In genomic region chr3:154122912-154123559, GRCh38 we compare ENCODE assay signal across 8 cellular contexts. TPM values are rescaled to one million over a fixed set of nuclear protein-coding genes. Genes with fewer than 3 reads are reported as not detected.
A peak's percentile ranks its signal among the peaks of the same experiment; 100 is the strongest.
DNase-seq lines count a peak whose midpoint lies in the region; ATAC-seq, FAIRE-seq and TF ChIP-seq lines count a peak whose summit lies in the region.

No MANE protein-coding gene starts in this region.

- H3F3A ChIP-seq in SK-N-SH (replicated peaks; ENCODE audit: insufficient read depth), result peaks cover 6% of the 10 kb centered on the region

- H3K36me3 ChIP-seq in SK-N-SH (replicated peaks in 1 of 2; ENCODE audit: control insufficient read depth in 1 of 2, insufficient read depth in 2 of 2, low read length in 1 of 2), result no peaks in the 10 kb centered on the region
- H3K36me3 ChIP-seq in ascending aorta, result peaks cover 4 to 12% of the 10 kb centered on the region in 2 donors
- no peaks in the 10 kb centered on the region for H3K36me3 ChIP-seq in kidney (ENCODE audit: control insufficient read depth in 1 of 2, insufficient read depth in 2 of 2, low read length in 2 of 2)
- no peaks in the 10 kb centered on the region for H3K36me3 ChIP-seq in thoracic aorta

- CTCF ChIA-PET in SK-N-SH (lab: Yijun Ruan, JAX), result no interaction called here

- TF ChIP-seq CTCF in SK-N-SH (IDR thresholded peaks at IDR 0.05), result no peak
- no peak for TF ChIP-seq CTCF in ascending aorta (IDR thresholded peaks at IDR 0.05)
- TF ChIP-seq CTCF in kidney (IDR thresholded peaks at IDR 0.05; ENCODE audit: borderline replicate concordance, extremely low read depth, insufficient read depth), result no peak
- no peak for TF ChIP-seq CTCF in thoracic aorta (IDR thresholded peaks at IDR 0.05)

- no peak for TF ChIP-seq RAD21 in SK-N-SH (IDR thresholded peaks at IDR 0.05; ENCODE audit: low read length)

- intact Hi-C loops in ascending aorta (cut with DNase I) (loop anchor here (2.0 to 10.0 kb wide), 3 partner anchors 59 to 958 kb away; partner anchors contain the start of gene RAP2B), kidney (cut with DNase I) (no loop called here)

- H3K9me3 ChIP-seq in SK-N-SH (no peaks in the 10 kb centered on the region), ascending aorta (no peaks in the 10 kb centered on the region), kidney (ENCODE audit: control insufficient read depth in 1 of 2, low read length in 2 of 2) (no peaks in the 10 kb centered on the region), thoracic aorta (no peaks in the 10 kb centered on the region)

- H3K4me3 ChIP-seq in SK-N-SH (ENCODE audit: low read depth in 2 of 2, low read length in 1 of 2), result peak overlapping the region in 1 of 2 experiments; percentile 23; a peak in 3 of 4 replicates
- peak overlapping the region; percentile 71 to 90 for H3K4me3 ChIP-seq in ascending aorta
- peak overlapping the region; percentile 74 to 76 for H3K4me3 ChIP-seq in kidney (ENCODE audit: low read length in 2 of 2)
- H3K4me3 ChIP-seq in thoracic aorta, result peak overlapping the region; percentile 89

- H3K4me2 ChIP-seq in SK-N-SH, result peak overlapping the region; percentile 94

- no peaks in the 10 kb centered on the region for H4K20me1 ChIP-seq in SK-N-SH (ENCODE audit: insufficient read depth)

- no peak for DNase-seq in SK-N-SH
- no peak for DNase-seq in ascending aorta (ENCODE audit: low spot score in 2 of 2)
- DNase-seq in kidney, result no peak
- DNase-seq in thoracic aorta (ENCODE audit: low spot score), result no peak
- DNase-seq in hippocampal formation (lab: John Stamatoyannopoulos, UW), result no peak

- H3K27ac ChIP-seq in SK-N-SH (ENCODE audit: low read depth in 2 of 2, low read length in 1 of 2) (no peak overlapping the region; a peak in 1 of 4 replicates), ascending aorta (peak overlapping the region; percentile 75 to 80), kidney (ENCODE audit: low read depth in 2 of 2, low read length in 2 of 2) (no peak overlapping the region), thoracic aorta (peak overlapping the region; percentile 59 to 77)

- TF ChIP-seq EP300 in SK-N-SH (IDR thresholded peaks at IDR 0.05; ENCODE audit: borderline replicate concordance in 1 of 2, low read depth in 1 of 2, low read length in 1 of 2), result no peak

- no peaks in the 10 kb centered on the region for H3K27me3 ChIP-seq in SK-N-SH (ENCODE audit: insufficient read depth)
- H3K27me3 ChIP-seq in ascending aorta, result no peaks in the 10 kb centered on the region
- no peaks in the 10 kb centered on the region for H3K27me3 ChIP-seq in thoracic aorta (replicated peaks; ENCODE audit: insufficient read depth)

- WGBS in SK-N-SH (ENCODE audit: low lambda C conversion rate), result 79% methylated on average over 12 of the region's 12 CpGs

- no peak for ATAC-seq in SK-N-SH treated with all-trans-retinoic acid at 6 μM for 48 hours
- ATAC-seq in thoracic aorta (ENCODE audit: insufficient number of reproducible peaks, low FRiP score, low read depth), result no peak
- no peak for ATAC-seq in esophagus mucosa
- no peak for ATAC-seq in HG03196 (IDR thresholded peaks at IDR 0.05; ENCODE audit: unreplicated experiment)

- peaks cover 4 to 6% of the 10 kb centered on the region in 2 experiments; a peak in 3 of 4 replicates for H3K4me1 ChIP-seq in SK-N-SH (ENCODE audit: control insufficient read depth in 1 of 2, insufficient read depth in 2 of 2, low read depth in 1 of 2, low read length in 1 of 2)
- peaks cover 0 to 2% of the 10 kb centered on the region in 2 donors for H3K4me1 ChIP-seq in ascending aorta
- no peaks in the 10 kb centered on the region for H3K4me1 ChIP-seq in kidney (ENCODE audit: control insufficient read depth in 1 of 2, insufficient read depth in 1 of 2, low read depth in 1 of 2, low read length in 2 of 2)
- peaks cover 0 to 31% of the 10 kb centered on the region in 2 donors for H3K4me1 ChIP-seq in thoracic aorta (ENCODE audit: control insufficient read depth in 1 of 2, low read depth in 2 of 2)

- FAIRE-seq in kidney (lab: Jason Lieb, UNC), result no peak

- H3K9ac ChIP-seq in SK-N-SH (no peak overlapping the region), kidney (ENCODE audit: low read length in 2 of 2) (peak overlapping the region; percentile 4 to 35)

- no peaks in the 10 kb centered on the region for H3K79me2 ChIP-seq in SK-N-SH (ENCODE audit: insufficient read depth)

- POLR2A ChIA-PET in SK-N-SH (lab: Yijun Ruan, JAX), result no interaction called here

- H2AFZ ChIP-seq in SK-N-SH (ENCODE audit: low read depth), result no peak overlapping the region

- no peaks in the 10 kb centered on the region for H3K9me2 ChIP-seq in SK-N-SH

TF ChIP-seq in SK-N-SH, 30 proteins besides CTCF, POLR2A, EP300 and RAD21:
- TF ChIP-seq MEF2A (IDR thresholded peaks at IDR 0.05; ENCODE audit: borderline replicate concordance, low read depth), result no peak
- TF ChIP-seq SMC3 (IDR thresholded peaks at IDR 0.05; ENCODE audit: low read depth, low read length), result no peak
- TF ChIP-seq REST (IDR thresholded peaks at IDR 0.05; ENCODE audit: low read depth, low read length), result no peak
- no peak for TF ChIP-seq TCF12 (IDR thresholded peaks at IDR 0.05)
- no peak for TF ChIP-seq NRF1 (IDR thresholded peaks at IDR 0.05; ENCODE audit: low read depth, low read length)
- no peak for TF ChIP-seq MXI1 (IDR thresholded peaks at IDR 0.05; ENCODE audit: low read depth, low read length)
TF ChIP-seq in SK-N-SH: peak in this region for 0.

TF ChIP-seq in SK-N-SH treated with all-trans-retinoic acid at 6 μM for 48 hours, 23 proteins besides CTCF, POLR2A, EP300 and RAD21:
- TF ChIP-seq BACH2 (CRISPR knock-in tag; IDR thresholded peaks at IDR 0.05; ENCODE audit: borderline replicate concordance), result no peak
- TF ChIP-seq TSHZ2 (CRISPR knock-in tag; IDR thresholded peaks at IDR 0.05), result no peak
- no peak for TF ChIP-seq SNAI2 (CRISPR knock-in tag; IDR thresholded peaks at IDR 0.05)
- no peak for TF ChIP-seq TOX (CRISPR knock-in tag; IDR thresholded peaks at IDR 0.05; ENCODE audit: borderline replicate concordance)
- no peak for TF ChIP-seq PATZ1 (CRISPR knock-in tag; IDR thresholded peaks at IDR 0.05; ENCODE audit: borderline replicate concordance)

RNA-seq across cellular contexts. Expression of gene ARHGEF26, which starts 1.8 kb away (rescaled TPM):
- polyA plus RNA-seq in SK-N-SH (2012; rRNA removed), result 0.70 and 1.2 TPM in 2 replicates
- 1.6 and 1.8 TPM in 2 replicates for polyA plus RNA-seq in SK-N-SH (2012; cell fraction: cytosol; rRNA removed)
- 2.4 and 2.5 TPM in 2 replicates for polyA plus RNA-seq in SK-N-SH (2012; cell fraction: nucleus; rRNA removed)
- total RNA-seq in ascending aorta, result 33.8 TPM
- total RNA-seq in kidney, result 4.8 TPM
- 3.9 TPM for polyA plus RNA-seq in kidney (ENCODE audit: insufficient read depth, low read depth, low replicate concordance)
- 10 to 100 TPM; 88.0 to 96.4 TPM for total RNA-seq in thoracic aorta
- 4.7 TPM for total RNA-seq in esophagus mucosa

Comparison
In these comparisons a context has a peak if more than half of its experiments do, and no peak if none do; other contexts are left out.
1. H3K27ac ChIP-seq: peak in ascending aorta (2 of 2) and thoracic aorta (2 of 2); none in SK-N-SH (0 of 2) and kidney (0 of 2).